8 cellular contexts compared by ENCODE assay signal in the genomic region with DNA sequence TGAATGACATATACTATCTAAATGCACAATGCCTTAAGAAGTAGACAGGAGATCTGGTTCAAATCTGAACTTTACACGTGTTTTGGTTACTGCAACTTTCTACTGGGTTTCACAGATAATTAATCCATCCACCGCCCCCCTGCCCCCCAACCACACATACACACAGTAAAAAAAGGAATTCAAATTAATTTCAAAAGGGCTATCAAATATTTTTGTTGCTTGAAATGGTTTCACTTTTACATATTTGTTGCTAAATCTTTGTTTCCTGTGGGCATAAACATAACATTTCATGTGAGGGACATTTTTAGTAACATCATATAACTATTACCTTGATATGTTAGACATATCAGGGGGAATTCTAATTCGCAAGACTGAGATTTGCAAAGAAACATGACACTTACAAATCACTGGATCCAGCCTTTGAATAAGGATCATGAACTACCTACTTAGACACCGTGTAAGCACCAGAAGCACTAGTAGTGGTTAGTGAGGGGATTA. TPM values are rescaled to one million over a fixed set of nuclear protein-coding genes. Genes with fewer than 3 reads are reported as not detected.
DNase-seq lines count a peak whose midpoint lies in the region; ATAC-seq and TF ChIP-seq lines count a peak whose summit lies in the region.
"Had no signal": no experiment of that assay in that cellular context is flagged by ENCODE, and none has a peak within 500 bp of the region (broad histone marks: within the 10 kb centered on the region; RNA-seq: fewer than 3 reads in every experiment).

No MANE protein-coding gene starts in this region.

- no peak for TF ChIP-seq CTCF in coronary artery (IDR thresholded peaks at IDR 0.05)

- H3K36me3 ChIP-seq in SJSA1: peaks cover 33% of the 10 kb centered on the region

- peaks cover 38% of the 10 kb centered on the region for H3K4me1 ChIP-seq in SJSA1 (replicated peaks)

- no peaks in the 10 kb centered on the region for H3K27me3 ChIP-seq in SJSA1 (replicated peaks)

- DNase-seq in SJSA1 (ENCODE audit: low read depth in 1 of 2, low spot score in 2 of 2) (no peak), coronary artery (ENCODE audit: low spot score) (no peak), NCI-H1930 (lab: John Stamatoyannopoulos, UW) (no peak), midbrain (lab: John Stamatoyannopoulos, UW) (no peak)
- DNase-seq: DMS53 had no signal

- H3K4me3 ChIP-seq in SJSA1: no peak overlapping the region
- H3K4me3 ChIP-seq in coronary artery: peak overlapping the region; percentile 27
- no peak overlapping the region for H3K4me3 ChIP-seq in skin epidermis

- ATAC-seq in GM18511 (IDR thresholded peaks at IDR 0.05; ENCODE audit: unreplicated experiment): peak; percentile 6
- no peak for ATAC-seq in GM18498 (IDR thresholded peaks at IDR 0.05; ENCODE audit: unreplicated experiment)

- 0 out of 2 replicates have a peak overlapping the region, but pooled peaks have one; percentile 7 for H3K27ac ChIP-seq in SJSA1
- peak overlapping the region in 1 of 2 donors; percentile 47 for H3K27ac ChIP-seq in coronary artery
- peak overlapping the region in 13 of 21 experiments; percentile 4 to 70 (median 47) for H3K27ac ChIP-seq in skin epidermis

- 0 out of 2 replicates have a peak, but pooled peaks cover 3% of the 10 kb centered on the region for H3K9me3 ChIP-seq in SJSA1 (replicated peaks)

RNA-seq across cellular contexts. Expression of a gene that starts 7.5 kb away (rescaled TPM):
- total RNA-seq in SJSA1 (2014; rRNA removed; shearing (Covaris generic)): 13.3 and 27.8 TPM in 2 replicates
